In genomic region chr1:23177438-23178380, GRCh38 we compare ENCODE assay signal across 8 cellular contexts. TPM values are rescaled to one million over a fixed set of nuclear protein-coding genes. Genes with fewer than 3 reads are reported as not detected.
A peak's percentile ranks its signal among the peaks of the same experiment; 100 is the strongest.
DNase-seq lines count a peak whose midpoint lies in the region; ATAC-seq and TF ChIP-seq lines count a peak whose summit lies in the region.

No MANE protein-coding gene starts in this region.

- no peak overlapping the region for H3K4me3 ChIP-seq in mucosa of descending colon

- DNase-seq in NCI-H146 (lab: John Stamatoyannopoulos, UW) (peak; percentile 58), NCI-H146 treated with DMSO at 0.1 percent for 48 hours (lab: John Stamatoyannopoulos, UW; ENCODE audit: unreplicated experiment) (no peak), NCI-H82 (lab: John Stamatoyannopoulos, UW) (peak; percentile 66), epithelial cell of prostate (ENCODE audit: low read depth, low spot score) (no peak), mucosa of descending colon (peak; percentile 69 to 82 (median 81))
- peak; percentile 70 for DNase-seq in activated T-cell treated with anti-CD3 and anti-CD28 coated beads, Interleukin-2, amount 50 U/mL, for 24 hours

- peak; percentile 6 for TF ChIP-seq CTCF in mucosa of descending colon (IDR thresholded peaks at IDR 0.05)

- H3K4me1 Mint-ChIP-seq in activated T-cell treated with anti-CD3 and anti-CD28 coated beads, Interleukin-2, amount 50 U/mL, for 24 hours (ENCODE audit: low read depth): peaks cover 18% of the 10 kb centered on the region
- peaks cover 18% of the 10 kb centered on the region for H3K4me1 Mint-ChIP-seq in stimulated activated naive CD8-positive, alpha-beta T cell treated with anti-CD3 and anti-CD28 coated beads, Interleukin-15, Interleukin-2, amounts not matched to agents 100 ng/mL and 50 ng/mL, for 24 hours (ENCODE audit: low read depth)

- H3K4me3 Mint-ChIP-seq in activated T-cell treated with anti-CD3 and anti-CD28 coated beads, Interleukin-2, amount 50 U/mL, for 24 hours: peak overlapping the region; percentile 62
- H3K4me3 Mint-ChIP-seq in stimulated activated naive CD8-positive, alpha-beta T cell treated with anti-CD3 and anti-CD28 coated beads, Interleukin-15, Interleukin-2, amounts not matched to agents 100 ng/mL and 50 ng/mL, for 24 hours: peak overlapping the region; percentile 66

- peak; percentile 64 for ATAC-seq in HG03039 (IDR thresholded peaks at IDR 0.05; ENCODE audit: unreplicated experiment)
- ATAC-seq in mucosa of descending colon: peak; percentile 84

- no peaks in the 10 kb centered on the region for H3K9me3 ChIP-seq in mucosa of descending colon

- no peaks in the 10 kb centered on the region for H3K9me3 Mint-ChIP-seq in activated T-cell treated with anti-CD3 and anti-CD28 coated beads, Interleukin-2, amount 50 U/mL, for 24 hours
- H3K9me3 Mint-ChIP-seq in stimulated activated naive CD8-positive, alpha-beta T cell treated with anti-CD3 and anti-CD28 coated beads, Interleukin-15, Interleukin-2, amounts not matched to agents 100 ng/mL and 50 ng/mL, for 24 hours: no peaks in the 10 kb centered on the region

- peak overlapping the region; percentile 50 for H3K27ac ChIP-seq in epithelial cell of prostate

- peaks cover 19% of the 10 kb centered on the region for H3K4me1 ChIP-seq in mucosa of descending colon (ENCODE audit: low read depth)

- intact Hi-C loops in mucosa of descending colon (cut with DNase I, micrococcal nuclease): no loop called here

- H3K36me3 ChIP-seq in mucosa of descending colon (ENCODE audit: low read depth): no peaks in the 10 kb centered on the region

- H3K27me3 Mint-ChIP-seq in activated T-cell treated with anti-CD3 and anti-CD28 coated beads, Interleukin-2, amount 50 U/mL, for 24 hours: peaks cover 29% of the 10 kb centered on the region
- H3K27me3 Mint-ChIP-seq in stimulated activated naive CD8-positive, alpha-beta T cell treated with anti-CD3 and anti-CD28 coated beads, Interleukin-15, Interleukin-2, amounts not matched to agents 100 ng/mL and 50 ng/mL, for 24 hours: peaks cover 28% of the 10 kb centered on the region

- no peaks in the 10 kb centered on the region for H3K36me3 Mint-ChIP-seq in activated T-cell treated with anti-CD3 and anti-CD28 coated beads, Interleukin-2, amount 50 U/mL, for 24 hours (ENCODE audit: low read depth)
- no peaks in the 10 kb centered on the region for H3K36me3 Mint-ChIP-seq in stimulated activated naive CD8-positive, alpha-beta T cell treated with anti-CD3 and anti-CD28 coated beads, Interleukin-15, Interleukin-2, amounts not matched to agents 100 ng/mL and 50 ng/mL, for 24 hours (ENCODE audit: low read depth)

- no peak overlapping the region for H3K27ac Mint-ChIP-seq in activated T-cell treated with anti-CD3 and anti-CD28 coated beads, Interleukin-2, amount 50 U/mL, for 24 hours
- peak overlapping the region; percentile 8 for H3K27ac Mint-ChIP-seq in stimulated activated naive CD8-positive, alpha-beta T cell treated with anti-CD3 and anti-CD28 coated beads, Interleukin-15, Interleukin-2, amounts not matched to agents 100 ng/mL and 50 ng/mL, for 24 hours

RNA-seq across cellular contexts. Expression of gene LUZP1, which starts 9.1 kb away (rescaled TPM):
- 10 to 100 TPM; 48.4 to 57.7 (median 52.0) TPM for total RNA-seq in mucosa of descending colon

RNA-seq across cellular contexts. Expression of gene HTR1D, which starts 39.6 kb away (rescaled TPM):
- total RNA-seq in mucosa of descending colon: under 1 TPM in 1 of 3 donors, not detected in 2; 0.47 TPM

Comparison
In these comparisons a context has a peak if more than half of its experiments do, and no peak if none do; other contexts are left out.
1. DNase-seq: peak in NCI-H146 (single experiment), NCI-H82 (single experiment), activated T-cell treated with anti-CD3 and anti-CD28 coated beads, Interleukin-2, amount 50 U/mL, for 24 hours (single experiment) and mucosa of descending colon (3 of 3); none in NCI-H146 treated with DMSO at 0.1 percent for 48 hours (single experiment) and epithelial cell of prostate (single experiment).